8 cellular contexts compared by ENCODE assay signal in the genomic region with DNA sequence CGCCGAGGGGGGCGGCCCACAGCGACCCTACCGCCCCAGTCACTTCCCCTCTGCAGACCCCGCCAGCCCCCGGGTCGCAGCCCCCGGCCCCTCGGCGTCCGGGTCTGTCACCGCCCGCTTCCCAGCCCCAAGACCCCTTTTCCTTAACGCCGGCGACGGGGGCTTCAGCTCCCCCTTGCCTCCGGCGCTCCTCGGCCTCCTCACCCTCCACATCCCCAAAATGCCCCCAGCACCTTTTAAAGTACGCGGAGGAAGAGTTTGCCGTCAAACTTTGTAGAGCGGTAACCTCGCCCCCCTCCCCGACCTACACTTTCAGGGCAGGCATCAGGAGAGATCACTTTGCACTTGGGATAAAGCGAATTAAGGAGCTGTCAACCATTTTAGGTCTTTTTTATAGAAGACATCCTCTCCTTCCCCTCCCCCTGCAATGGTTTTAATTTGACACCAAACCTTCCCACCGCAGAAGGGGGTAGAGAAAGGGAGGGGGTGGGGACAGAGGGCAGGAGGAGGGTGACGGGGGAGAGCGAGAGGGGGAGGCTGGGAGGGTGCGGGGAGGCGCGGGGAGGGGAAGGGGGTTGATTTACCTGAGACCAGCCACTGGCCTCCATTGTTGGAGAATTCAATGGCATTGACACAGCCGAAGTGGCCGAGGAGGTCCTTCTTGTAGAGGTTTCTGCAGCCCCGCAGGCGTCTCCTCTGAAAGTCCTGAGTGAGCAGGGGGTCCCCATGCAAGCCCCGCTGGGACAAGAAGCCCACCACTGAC. TPM values are rescaled to one million over a fixed set of nuclear protein-coding genes. Genes with fewer than 3 reads are reported as not detected.
DNase-seq lines count a peak whose midpoint lies in the region; ATAC-seq and TF ChIP-seq lines count a peak whose summit lies in the region.

No MANE protein-coding gene starts in this region.

- ATAC-seq in GM18502 (IDR thresholded peaks at IDR 0.05; ENCODE audit: poor library complexity, unreplicated experiment), result peak; percentile 8
- peak; percentile 17 to 37 (median 30) for ATAC-seq in right lobe of liver

- H3K9me3 ChIP-seq in Karpas-422 (ENCODE audit: low read length) (no peaks in the 10 kb centered on the region), right lobe of liver (no peaks in the 10 kb centered on the region)

- peak overlapping the region; percentile 92 for H3K4me3 ChIP-seq in Karpas-422 (ENCODE audit: low read length)
- peak overlapping the region; percentile 87 to 91 (median 88) for H3K4me3 ChIP-seq in right lobe of liver

- peak overlapping the region; percentile 83 for H3K27ac ChIP-seq in Karpas-422 (ENCODE audit: low read length)
- peak overlapping the region; percentile 90 to 94 (median 90) for H3K27ac ChIP-seq in right lobe of liver

- H3K27me3 ChIP-seq in Karpas-422 (ENCODE audit: low read length), result no peaks in the 10 kb centered on the region
- H3K27me3 ChIP-seq in right lobe of liver, result no peaks in the 10 kb centered on the region

- in situ Hi-C loops in ACHN (cut with HindIII; ENCODE audit: low pct_ligation_motif_present, low pct_unique_long_range_greater_than_20kb, low sequenced_read_pairs), result no loop called here

- peaks cover 51% of the 10 kb centered on the region for H3K79me2 ChIP-seq in Karpas-422 (ENCODE audit: low read length)

- H3K9ac ChIP-seq in Karpas-422 (ENCODE audit: low read length), result peak overlapping the region; percentile 95

- peak overlapping the region; percentile 97 for H3K4me2 ChIP-seq in Karpas-422 (ENCODE audit: low read depth, low read length, poor library complexity, severe bottlenecking)

- H4K20me1 ChIP-seq in Karpas-422 (ENCODE audit: insufficient read depth, low read depth, low read length), result no peaks in the 10 kb centered on the region

- 0% methylated on average over 24 of the region's 39 CpGs for WGBS in right lobe of liver (ENCODE audit: insufficient coverage, low coverage, low lambda C conversion rate, missing lambda C conversion rate)

- no peaks in the 10 kb centered on the region for H3K9me2 ChIP-seq in Karpas-422 (replicated peaks; ENCODE audit: insufficient read depth, low read length)

- no peak for TF ChIP-seq CTCF in right lobe of liver (IDR thresholded peaks at IDR 0.05)

- peaks cover 23% of the 10 kb centered on the region; the same call in 1 of the 2 replicates for H3K36me3 ChIP-seq in Karpas-422 (ENCODE audit: insufficient read depth, low read length)
- H3K36me3 ChIP-seq in right lobe of liver, result peaks cover 0 to 4% (median 0%) of the 10 kb centered on the region in 4 donors

- DNase-seq in ACHN, result peak; percentile 32
- DNase-seq in Karpas-422, result peak; percentile 91
- peak; percentile 15 for DNase-seq in activated CD4-positive, CD25-positive, alpha-beta regulatory T cell treated with anti-CD3 and anti-CD28 coated beads, Interleukin-2, amount 50 U/mL, for 16 hours (ENCODE audit: low read depth, low spot score)
- peak; percentile 24 for DNase-seq in dedifferentiated amniotic fluid mesenchymal stem cell (ENCODE audit: extremely low spot score)
- DNase-seq in right lobe of liver, result peak in 2 of 3 donors; percentile 46 to 55
- peak; percentile 46 for DNase-seq in stimulated activated naive CD4-positive, alpha-beta T cell treated with Interleukin-2 at 50 U/mL for 16 hours (lab: John Stamatoyannopoulos, UW)
- no peak for DNase-seq in cerebellar nuclear complex (lab: John Stamatoyannopoulos, UW)

- peaks cover 44% of the 10 kb centered on the region for H3K4me1 ChIP-seq in Karpas-422 (ENCODE audit: low read length)
- H3K4me1 ChIP-seq in right lobe of liver, result peaks cover 0 to 15% (median 6%) of the 10 kb centered on the region in 4 donors

- intact Hi-C loops in right lobe of liver (cut with DNase I), result no loop called here

- TF ChIP-seq POLR2A in right lobe of liver (IDR thresholded peaks at IDR 0.05), result no peak

- H2AFZ ChIP-seq in Karpas-422 (ENCODE audit: low read length), result peak overlapping the region; percentile 77

RNA-seq across cellular contexts. Expression of gene DCAF5, which starts 0.6 kb away (rescaled TPM):
- total RNA-seq in Karpas-422 (2014; rRNA removed; shearing (Covaris generic); ENCODE audit: low replicate concordance), result 39.8 and 45.5 TPM in 2 replicates
- total RNA-seq in right lobe of liver, result 10 to 100 TPM; 21.8 to 31.4 (median 28.0) TPM

RNA-seq across cellular contexts. Expression of gene EXD2, which starts 38.9 kb away (rescaled TPM):
- total RNA-seq in Karpas-422 (2014; rRNA removed; shearing (Covaris generic); ENCODE audit: low replicate concordance), result 12.6 and 21.3 TPM in 2 replicates
- total RNA-seq in right lobe of liver, result 10 to 100 TPM in 1 of 6 experiments, 1 to 10 TPM in 5; 7.4 to 10.4 (median 8.2) TPM

Comparison
In these comparisons a context has a peak if more than half of its experiments do, and no peak if none do; other contexts are left out.
1. DNase-seq: peak in ACHN (single experiment), Karpas-422 (single experiment), activated CD4-positive, CD25-positive, alpha-beta regulatory T cell treated with anti-CD3 and anti-CD28 coated beads, Interleukin-2, amount 50 U/mL, for 16 hours (single experiment), dedifferentiated amniotic fluid mesenchymal stem cell (single experiment), right lobe of liver (2 of 3) and stimulated activated naive CD4-positive, alpha-beta T cell treated with Interleukin-2 at 50 U/mL for 16 hours (single experiment); none in cerebellar nuclear complex (0 of 2).